15 cellular contexts compared by ENCODE assay signal in the genomic region with DNA sequence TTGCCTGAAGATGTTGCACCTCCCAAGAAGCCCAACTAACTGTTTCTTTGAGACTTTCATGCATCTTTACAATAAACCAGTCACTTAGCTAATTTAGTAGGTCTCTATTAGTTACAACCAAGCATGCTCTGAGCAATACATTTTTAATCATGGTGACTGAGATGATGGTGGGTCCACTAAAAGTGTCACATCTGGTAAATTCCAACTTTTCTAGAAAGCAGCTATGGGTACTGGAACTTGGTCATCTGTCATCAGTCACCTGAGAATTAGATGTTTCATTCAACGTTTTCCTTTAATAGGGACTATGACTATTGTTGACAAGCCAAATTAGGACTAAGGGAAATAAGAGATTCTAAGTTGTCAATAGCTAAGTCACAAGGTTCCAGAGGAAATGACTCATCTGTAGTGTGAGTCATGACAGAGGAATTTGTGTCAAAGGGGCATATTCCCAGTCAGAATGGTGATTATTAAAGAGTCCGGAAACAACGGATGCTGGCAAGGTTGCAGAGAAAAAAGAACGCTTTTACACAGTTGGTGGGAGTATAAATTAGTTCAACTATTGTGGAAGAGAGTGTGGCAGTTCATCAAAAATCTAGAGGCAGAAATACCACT.
DNase-seq lines count a peak whose midpoint lies in the region; ATAC-seq and TF ChIP-seq lines count a peak whose summit lies in the region.
"Had no signal": no experiment of that assay in that cellular context is flagged by ENCODE, and none has a peak within 500 bp of the region (broad histone marks: within the 10 kb centered on the region; RNA-seq: fewer than 3 reads in every experiment).

No MANE protein-coding gene starts in this region.

- H3K4me3 Mint-ChIP-seq in naive thymus-derived CD4-positive, alpha-beta T cell, result no peak overlapping the region
- no peak overlapping the region for H3K4me3 Mint-ChIP-seq in stimulated activated naive B cell treated with anti-CD40 and anti-IgM and Interleukin-4, amounts not matched to agents 10 μg/mL and 1 μg/mL and 100 μg/mL, for 72 hours
- H3K4me3 Mint-ChIP-seq in activated CD4-positive, alpha-beta T cell treated with anti-CD3 and anti-CD28 coated beads, Interleukin-2, amount 10 ng/mL, durations not matched to agents 7 days and 5 days, result no peak overlapping the region
- H3K4me3 Mint-ChIP-seq: activated CD8-positive, alpha-beta memory T cell treated with anti-CD3 and anti-CD28 coated beads, Interleukin-2, amount 10 ng/mL, durations not matched to agents 7 days and 5 days; activated naive CD8-positive, alpha-beta T cell treated with anti-CD3 and anti-CD28 coated beads, Interleukin-2, amount 50 U/mL, for 24 hours; CD4-positive, alpha-beta T cell; effector memory CD8-positive, alpha-beta T cell had no signal

- no peak for ATAC-seq in naive thymus-derived CD4-positive, alpha-beta T cell
- ATAC-seq in stimulated activated naive B cell treated with anti-CD40 and anti-IgM and Interleukin-4, amounts not matched to agents 10 μg/mL and 1 μg/mL and 100 μg/mL, for 72 hours (replicated peaks), result no peak
- no peak for ATAC-seq in HG03378 (IDR thresholded peaks at IDR 0.05; ENCODE audit: unreplicated experiment)
- ATAC-seq: activated CD8-positive, alpha-beta memory T cell treated with anti-CD3 and anti-CD28 coated beads, Interleukin-2, amount 10 ng/mL, durations not matched to agents 7 days and 5 days; activated naive CD8-positive, alpha-beta T cell treated with anti-CD3 and anti-CD28 coated beads, Interleukin-2, amount 50 U/mL, for 24 hours; effector memory CD8-positive, alpha-beta T cell had no signal

- no peaks in the 10 kb centered on the region for H3K36me3 Mint-ChIP-seq in naive thymus-derived CD4-positive, alpha-beta T cell
- no peaks in the 10 kb centered on the region for H3K36me3 Mint-ChIP-seq in stimulated activated naive B cell treated with anti-CD40 and anti-IgM and Interleukin-4, amounts not matched to agents 10 μg/mL and 1 μg/mL and 100 μg/mL, for 72 hours
- H3K36me3 Mint-ChIP-seq in activated CD4-positive, alpha-beta T cell treated with anti-CD3 and anti-CD28 coated beads, Interleukin-2, amount 10 ng/mL, durations not matched to agents 7 days and 5 days (ENCODE audit: low read depth), result no peaks in the 10 kb centered on the region
- H3K36me3 Mint-ChIP-seq: activated CD8-positive, alpha-beta memory T cell treated with anti-CD3 and anti-CD28 coated beads, Interleukin-2, amount 10 ng/mL, durations not matched to agents 7 days and 5 days had no signal

- H3K9me3 ChIP-seq in naive thymus-derived CD4-positive, alpha-beta T cell (ENCODE audit: control insufficient read depth in 2 of 3, low read length in 3 of 3), result no peaks in the 10 kb centered on the region

- H3K36me3 ChIP-seq in naive thymus-derived CD4-positive, alpha-beta T cell (ENCODE audit: control insufficient read depth in 2 of 3, insufficient read depth in 3 of 3, low read length in 3 of 3), result no peaks in the 10 kb centered on the region

- peak overlapping the region; percentile 13 for H3K27ac ChIP-seq in epithelial cell of prostate
- H3K27ac ChIP-seq in naive thymus-derived CD4-positive, alpha-beta T cell (ENCODE audit: low read depth, low read length), result no peak overlapping the region

- no peak overlapping the region for H3K27ac Mint-ChIP-seq in naive thymus-derived CD4-positive, alpha-beta T cell
- H3K27ac Mint-ChIP-seq in stimulated activated naive B cell treated with anti-CD40 and anti-IgM and Interleukin-4, amounts not matched to agents 10 μg/mL and 1 μg/mL and 100 μg/mL, for 72 hours, result no peak overlapping the region
- no peak overlapping the region for H3K27ac Mint-ChIP-seq in activated CD4-positive, alpha-beta T cell treated with anti-CD3 and anti-CD28 coated beads, Interleukin-2, amount 10 ng/mL, durations not matched to agents 7 days and 5 days
- H3K27ac Mint-ChIP-seq: activated CD8-positive, alpha-beta memory T cell treated with anti-CD3 and anti-CD28 coated beads, Interleukin-2, amount 10 ng/mL, durations not matched to agents 7 days and 5 days; activated naive CD8-positive, alpha-beta T cell treated with anti-CD3 and anti-CD28 coated beads, Interleukin-2, amount 50 U/mL, for 24 hours; CD4-positive, alpha-beta T cell; effector memory CD8-positive, alpha-beta T cell had no signal

- CTCF ChIA-PET in naive thymus-derived CD4-positive, alpha-beta T cell (lab: Charles Lee), result no interaction called here
- CTCF ChIA-PET in activated CD4-positive, alpha-beta T cell treated with anti-CD3 and anti-CD28 coated beads, Interleukin-2, amount 10 ng/mL, durations not matched to agents 7 days and 5 days (lab: Charles Lee), result no interaction called here

- no peak overlapping the region for H3K4me3 ChIP-seq in naive thymus-derived CD4-positive, alpha-beta T cell (ENCODE audit: low read length)

- no peaks in the 10 kb centered on the region for H3K4me1 Mint-ChIP-seq in naive thymus-derived CD4-positive, alpha-beta T cell
- no peaks in the 10 kb centered on the region for H3K4me1 Mint-ChIP-seq in stimulated activated naive B cell treated with anti-CD40 and anti-IgM and Interleukin-4, amounts not matched to agents 10 μg/mL and 1 μg/mL and 100 μg/mL, for 72 hours
- no peaks in the 10 kb centered on the region for H3K4me1 Mint-ChIP-seq in activated CD4-positive, alpha-beta T cell treated with anti-CD3 and anti-CD28 coated beads, Interleukin-2, amount 10 ng/mL, durations not matched to agents 7 days and 5 days
- H3K4me1 Mint-ChIP-seq: activated CD8-positive, alpha-beta memory T cell treated with anti-CD3 and anti-CD28 coated beads, Interleukin-2, amount 10 ng/mL, durations not matched to agents 7 days and 5 days; activated naive CD8-positive, alpha-beta T cell treated with anti-CD3 and anti-CD28 coated beads, Interleukin-2, amount 50 U/mL, for 24 hours had no signal

- peaks cover 0 to 5% (median 0%) of the 10 kb centered on the region in 5 donors for H3K27me3 Mint-ChIP-seq in naive thymus-derived CD4-positive, alpha-beta T cell
- H3K27me3 Mint-ChIP-seq in stimulated activated naive B cell treated with anti-CD40 and anti-IgM and Interleukin-4, amounts not matched to agents 10 μg/mL and 1 μg/mL and 100 μg/mL, for 72 hours, result no peaks in the 10 kb centered on the region
- no peaks in the 10 kb centered on the region for H3K27me3 Mint-ChIP-seq in activated CD4-positive, alpha-beta T cell treated with anti-CD3 and anti-CD28 coated beads, Interleukin-2, amount 10 ng/mL, durations not matched to agents 7 days and 5 days
- H3K27me3 Mint-ChIP-seq: activated CD8-positive, alpha-beta memory T cell treated with anti-CD3 and anti-CD28 coated beads, Interleukin-2, amount 10 ng/mL, durations not matched to agents 7 days and 5 days; activated naive CD8-positive, alpha-beta T cell treated with anti-CD3 and anti-CD28 coated beads, Interleukin-2, amount 50 U/mL, for 24 hours; CD4-positive, alpha-beta T cell; effector memory CD8-positive, alpha-beta T cell had no signal

- H3K27me3 ChIP-seq in naive thymus-derived CD4-positive, alpha-beta T cell (ENCODE audit: control insufficient read depth in 2 of 2, insufficient read depth in 2 of 2, low read length in 2 of 2), result no peaks in the 10 kb centered on the region

- POLR2A ChIA-PET in naive thymus-derived CD4-positive, alpha-beta T cell (lab: Charles Lee), result no interaction called here
- POLR2A ChIA-PET in activated CD4-positive, alpha-beta T cell treated with anti-CD3 and anti-CD28 coated beads, Interleukin-2, amount 10 ng/mL, durations not matched to agents 7 days and 5 days (lab: Charles Lee), result no interaction called here

- H3K4me1 ChIP-seq in naive thymus-derived CD4-positive, alpha-beta T cell (ENCODE audit: control insufficient read depth in 2 of 2, insufficient read depth in 2 of 2, low read length in 2 of 2), result no peaks in the 10 kb centered on the region

- DNase-seq in DMS53 treated with DMSO at 0.1 percent for 48 hours (lab: John Stamatoyannopoulos, UW; ENCODE audit: unreplicated experiment) (peak; percentile 84), epithelial cell of prostate (ENCODE audit: low read depth, low spot score) (no peak), myocyte (ENCODE audit: low read depth) (peak; percentile 61)
- no peak for DNase-seq in naive thymus-derived CD4-positive, alpha-beta T cell
- DNase-seq in stimulated activated naive B cell treated with anti-CD40 and anti-IgM and Interleukin-4, amounts not matched to agents 10 μg/mL and 1 μg/mL and 100 μg/mL, for 72 hours, result no peak
- no peak for DNase-seq in activated CD4-positive, alpha-beta T cell treated with anti-CD3 and anti-CD28 coated beads, Interleukin-2, amount 10 ng/mL, durations not matched to agents 7 days and 5 days
- DNase-seq: activated CD8-positive, alpha-beta memory T cell treated with anti-CD3 and anti-CD28 coated beads, Interleukin-2, amount 10 ng/mL, durations not matched to agents 7 days and 5 days; activated naive CD8-positive, alpha-beta T cell treated with anti-CD3 and anti-CD28 coated beads, Interleukin-2, amount 50 U/mL, for 24 hours; CD4-positive, alpha-beta T cell; effector memory CD8-positive, alpha-beta T cell; kidney; NCI-H1436 treated with DMSO at 0.1 percent for 48 hours; stimulated activated CD4-positive, alpha-beta T cell treated with anti-CD3 and anti-CD28 coated beads, Interleukin-4, amount 100 ng/mL, for 1 hour had no signal

- intact Hi-C loops in naive thymus-derived CD4-positive, alpha-beta T cell (cut with micrococcal nuclease), result no loop called here

- H3K9me3 Mint-ChIP-seq in naive thymus-derived CD4-positive, alpha-beta T cell, result peaks cover 0 to 21% (median 14%) of the 10 kb centered on the region in 11 donors
- no peaks in the 10 kb centered on the region for H3K9me3 Mint-ChIP-seq in stimulated activated naive B cell treated with anti-CD40 and anti-IgM and Interleukin-4, amounts not matched to agents 10 μg/mL and 1 μg/mL and 100 μg/mL, for 72 hours
- peaks cover 5% of the 10 kb centered on the region for H3K9me3 Mint-ChIP-seq in activated CD4-positive, alpha-beta T cell treated with anti-CD3 and anti-CD28 coated beads, Interleukin-2, amount 10 ng/mL, durations not matched to agents 7 days and 5 days
- H3K9me3 Mint-ChIP-seq: activated naive CD8-positive, alpha-beta T cell treated with anti-CD3 and anti-CD28 coated beads, Interleukin-2, amount 50 U/mL, for 24 hours had no signal

TF ChIP-seq in PFSK-1, 5 proteins besides CTCF, POLR2A, EP300 and RAD21 (continues in another document):
- TF ChIP-seq TAF1 (IDR thresholded peaks at IDR 0.05; ENCODE audit: borderline replicate concordance, insufficient read depth, low read length), result no peak
- TF ChIP-seq SIN3A (IDR thresholded peaks at IDR 0.05; ENCODE audit: borderline replicate concordance, insufficient read depth, low read length), result peak; percentile 70; the same call in 1 of the 2 replicates
- TF ChIP-seq POLR2AphosphoS5 (IDR thresholded peaks at IDR 0.05; ENCODE audit: low read depth, low read length), result no peak
- TF ChIP-seq FOXP2 (optimal IDR thresholded peaks at IDR 0.05; ENCODE audit: borderline replicate concordance, extremely low read depth, extremely low read length, insufficient read depth), result no peak

Comparison
In these comparisons a context has a peak if more than half of its experiments do, and no peak if none do; other contexts are left out.
1. DNase-seq: peak in DMS53 treated with DMSO at 0.1 percent for 48 hours (single experiment) and myocyte (single experiment); none in epithelial cell of prostate (single experiment), naive thymus-derived CD4-positive, alpha-beta T cell (0 of 9), stimulated activated naive B cell treated with anti-CD40 and anti-IgM and Interleukin-4, amounts not matched to agents 10 μg/mL and 1 μg/mL and 100 μg/mL, for 72 hours (single experiment) and activated CD4-positive, alpha-beta T cell treated with anti-CD3 and anti-CD28 coated beads, Interleukin-2, amount 10 ng/mL, durations not matched to agents 7 days and 5 days (single experiment).